8 cellular contexts compared by ENCODE assay signal in the genomic region with DNA sequence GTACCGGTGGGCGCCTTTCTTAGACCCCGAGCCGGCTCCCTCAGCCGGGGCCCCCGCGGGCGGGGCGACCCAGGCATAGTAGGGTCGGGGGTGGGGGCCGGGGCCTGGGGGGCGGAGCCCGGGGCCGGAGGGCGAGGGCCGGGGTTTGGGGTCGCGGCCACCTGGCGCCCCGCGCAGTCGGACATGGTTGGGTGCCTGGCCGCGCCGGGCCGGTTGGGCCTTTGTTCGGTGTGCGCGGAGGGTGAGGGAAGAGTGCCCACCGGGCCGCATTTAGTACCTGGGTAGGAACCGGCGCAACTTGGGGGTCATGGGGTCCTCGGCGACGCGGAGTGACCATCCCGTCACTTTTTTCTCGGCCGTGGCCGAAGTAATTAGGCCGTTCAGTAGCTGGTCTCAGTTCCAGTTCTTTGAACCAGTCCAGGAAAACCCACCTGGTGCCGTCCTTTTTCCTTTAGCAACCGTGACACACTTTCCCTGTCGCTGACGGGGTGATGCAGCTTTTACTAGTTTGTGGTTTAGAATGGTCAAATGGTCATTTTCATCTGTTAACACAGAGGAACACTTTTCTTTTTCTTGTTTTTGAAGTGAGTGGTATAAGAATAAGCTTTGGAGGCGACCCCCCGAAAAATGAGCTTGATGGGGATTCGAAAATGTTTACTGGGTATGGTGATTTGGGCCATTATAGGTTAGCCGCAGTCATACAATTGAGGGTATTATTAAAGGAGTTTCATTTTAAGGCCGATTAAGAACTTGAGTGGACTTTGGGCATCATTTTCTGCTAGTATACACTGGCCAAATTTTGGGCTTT. TPM values are rescaled to one million over a fixed set of nuclear protein-coding genes. Genes with fewer than 3 reads are reported as not detected.
DNase-seq lines count a peak whose midpoint lies in the region; TF ChIP-seq lines count a peak whose summit lies in the region.

No MANE protein-coding gene starts in this region.

- no peak for DNase-seq in activated CD4-positive, alpha-beta T cell treated with anti-CD3 and anti-CD28 coated beads, Interleukin-2, amount 10 ng/mL, durations not matched to agents 24 days and 14 days
- DNase-seq in activated CD4-positive, alpha-beta T cell treated with anti-CD3 and anti-CD28 coated beads, Interleukin-2, amount 50 U/mL, for 4 hours, result no peak
- peak; percentile 25 for DNase-seq in LHCN-M2 (ENCODE audit: low read depth)
- DNase-seq in left kidney (ENCODE audit: low read depth, low spot score), result peak; percentile 46
- peak in 1 of 2 donors; percentile 74 for DNase-seq in suprapubic skin (ENCODE audit: low spot score in 2 of 2)
- DNase-seq in activated gamma-delta T cell treated with Interleukin-2 at 50 U/mL for 16 hours, result no peak
- DNase-seq in activated CD8-positive, alpha-beta memory T cell treated with anti-CD3 and anti-CD28 coated beads for 24 hours, result no peak

- intact Hi-C loops in activated CD4-positive, alpha-beta T cell treated with anti-CD3 and anti-CD28 coated beads, Interleukin-2, amount 10 ng/mL, durations not matched to agents 24 days and 14 days (cut with micrococcal nuclease), result loop anchor here (10.0 kb wide), 4 partner anchors 153 to 433 kb away; no protein-coding TSS in a partner anchor

- H3K4me1 Mint-ChIP-seq in activated CD4-positive, alpha-beta T cell treated with anti-CD3 and anti-CD28 coated beads, Interleukin-2, amount 10 ng/mL, durations not matched to agents 24 days and 14 days, result peaks cover 33% of the 10 kb centered on the region
- H3K4me1 Mint-ChIP-seq in brain, result peaks cover 56% of the 10 kb centered on the region

- no peaks in the 10 kb centered on the region for H3K9me3 ChIP-seq in suprapubic skin

- TF ChIP-seq CTCF in brain (conservative IDR thresholded peaks at IDR 0.05) (no peak), suprapubic skin (IDR thresholded peaks at IDR 0.05) (no peak)

- H3K4me3 ChIP-seq in suprapubic skin, result peak overlapping the region; percentile 83

- no peaks in the 10 kb centered on the region for H3K9me3 Mint-ChIP-seq in activated CD4-positive, alpha-beta T cell treated with anti-CD3 and anti-CD28 coated beads, Interleukin-2, amount 10 ng/mL, durations not matched to agents 24 days and 14 days
- H3K9me3 Mint-ChIP-seq in brain, result peaks cover 0 to 6% (median 0%) of the 10 kb centered on the region in 5 experiments

- H3K27me3 ChIP-seq in suprapubic skin, result no peaks in the 10 kb centered on the region

- peaks cover 4% of the 10 kb centered on the region for H3K27me3 Mint-ChIP-seq in activated CD4-positive, alpha-beta T cell treated with anti-CD3 and anti-CD28 coated beads, Interleukin-2, amount 10 ng/mL, durations not matched to agents 24 days and 14 days
- peaks cover 4% of the 10 kb centered on the region for H3K27me3 Mint-ChIP-seq in brain

- no peak for TF ChIP-seq POLR2A in suprapubic skin (IDR thresholded peaks at IDR 0.05)

- peak overlapping the region; percentile 94 for H3K4me3 Mint-ChIP-seq in activated CD4-positive, alpha-beta T cell treated with anti-CD3 and anti-CD28 coated beads, Interleukin-2, amount 10 ng/mL, durations not matched to agents 24 days and 14 days
- H3K4me3 Mint-ChIP-seq in brain, result peak overlapping the region; percentile 91 to 99 (median 97)

- H3K27ac ChIP-seq in suprapubic skin, result no peak overlapping the region

- peak overlapping the region; percentile 100 for H3K27ac Mint-ChIP-seq in activated CD4-positive, alpha-beta T cell treated with anti-CD3 and anti-CD28 coated beads, Interleukin-2, amount 10 ng/mL, durations not matched to agents 24 days and 14 days
- H3K27ac Mint-ChIP-seq in brain, result peak overlapping the region; percentile 97 to 100 (median 100)

- TF ChIP-seq EP300 in suprapubic skin (IDR thresholded peaks at IDR 0.05), result no peak

- 1% methylated on average over 45 of the region's 51 CpGs for WGBS in suprapubic skin

- no peaks in the 10 kb centered on the region for H3K36me3 ChIP-seq in suprapubic skin

- peaks cover 51% of the 10 kb centered on the region for H3K36me3 Mint-ChIP-seq in activated CD4-positive, alpha-beta T cell treated with anti-CD3 and anti-CD28 coated beads, Interleukin-2, amount 10 ng/mL, durations not matched to agents 24 days and 14 days (ENCODE audit: low read depth)
- H3K36me3 Mint-ChIP-seq in brain, result peaks cover 7% of the 10 kb centered on the region

- peaks cover 32% of the 10 kb centered on the region for H3K4me1 ChIP-seq in suprapubic skin

RNA-seq across cellular contexts. Expression of gene CKS2, which starts 0.6 kb away (rescaled TPM):
- total RNA-seq in activated CD4-positive, alpha-beta T cell treated with anti-CD3 and anti-CD28 coated beads, Interleukin-2, amount 10 ng/mL, durations not matched to agents 24 days and 14 days, result 167 and 176 TPM in 2 replicates
- total RNA-seq in LHCN-M2 (2014; rRNA removed), result 194 and 265 TPM in 2 replicates
- 201 TPM for polyA plus RNA-seq in LHCN-M2 (2012)
- polyA plus RNA-seq in brain (ENCODE audit: insufficient read depth, low read depth, low replicate concordance), result 220 TPM
- 10 to 100 TPM in 3 of 4 donors, 1 to 10 TPM in 1; 8.6 to 35.4 (median 26.8) TPM for total RNA-seq in suprapubic skin

RNA-seq across cellular contexts. Expression of gene SECISBP2, which starts 6.8 kb away (rescaled TPM):
- total RNA-seq in activated CD4-positive, alpha-beta T cell treated with anti-CD3 and anti-CD28 coated beads, Interleukin-2, amount 10 ng/mL, durations not matched to agents 24 days and 14 days, result 48.6 and 50.7 TPM in 2 replicates
- total RNA-seq in LHCN-M2 (2014; rRNA removed) (16.5 and 23.6 TPM in 2 replicates), suprapubic skin (100 to 1,000 TPM in 1 of 4 donors, 10 to 100 TPM in 3; 43.6 to 111 (median 60.8) TPM)
- 8.6 TPM for polyA plus RNA-seq in LHCN-M2 (2012)
- 39.1 TPM for polyA plus RNA-seq in brain (ENCODE audit: insufficient read depth, low read depth, low replicate concordance)

Comparison
In these comparisons a context has a peak if more than half of its experiments do, and no peak if none do; other contexts are left out.
1. DNase-seq: peak in LHCN-M2 (single experiment) and left kidney (single experiment); none in activated CD4-positive, alpha-beta T cell treated with anti-CD3 and anti-CD28 coated beads, Interleukin-2, amount 10 ng/mL, durations not matched to agents 24 days and 14 days (single experiment), activated CD4-positive, alpha-beta T cell treated with anti-CD3 and anti-CD28 coated beads, Interleukin-2, amount 50 U/mL, for 4 hours (0 of 2), activated gamma-delta T cell treated with Interleukin-2 at 50 U/mL for 16 hours (single experiment) and activated CD8-positive, alpha-beta memory T cell treated with anti-CD3 and anti-CD28 coated beads for 24 hours (single experiment).